ENCODE assay signal across 8 cellular contexts in genomic region chr11:46348566-46348981, GRCh38. TPM values are rescaled to one million over a fixed set of nuclear protein-coding genes. Genes with fewer than 3 reads are reported as not detected.
DNase-seq lines count a peak whose midpoint lies in the region; ATAC-seq and TF ChIP-seq lines count a peak whose summit lies in the region.

No MANE protein-coding gene starts in this region.

- peaks cover 0 to 3% of the 10 kb centered on the region in 2 donors for H3K36me3 ChIP-seq in lung (ENCODE audit: control insufficient read depth in 2 of 2, insufficient read depth in 2 of 2, low read length in 2 of 2)
- H3K36me3 ChIP-seq in upper lobe of right lung, result no peaks in the 10 kb centered on the region

- ATAC-seq in lung (ENCODE audit: insufficient read depth, low FRiP score) (no peak), upper lobe of right lung (no peak), GM21367 (IDR thresholded peaks at IDR 0.05; ENCODE audit: unreplicated experiment) (no peak)

- 49 to 53% methylated on average over 9 of the region's 9 CpGs for WGBS in lung, 2 donors

- peak; percentile 37 for DNase-seq in activated naive CD4-positive, alpha-beta T cell treated with Interleukin-2 at 50 U/mL for 16 hours
- no peak for DNase-seq in activated naive CD4-positive, alpha-beta T cell treated with anti-CD3 and anti-CD28 coated beads, Interleukin-2, amount 50 U/mL, for 16 hours
- DNase-seq in astrocyte of the spinal cord (ENCODE audit: low read depth, low spot score) (no peak), lung (ENCODE audit: low spot score) (no peak), upper lobe of right lung (no peak), SIG-M5 (lab: John Stamatoyannopoulos, UW) (no peak), NCI-H510A treated with DMSO at 0.1 percent for 48 hours (lab: John Stamatoyannopoulos, UW) (no peak)

- H3K9me3 ChIP-seq in lung (ENCODE audit: control insufficient read depth in 2 of 2, insufficient read depth in 1 of 2, low read length in 1 of 2) (no peaks in the 10 kb centered on the region), upper lobe of right lung (no peaks in the 10 kb centered on the region)

- in situ Hi-C loops in astrocyte of the spinal cord (cut with HindIII; ENCODE audit: low sequenced_read_pairs), result no loop called here

- H3K27ac ChIP-seq in lung (ENCODE audit: low read depth in 1 of 2, low read length in 1 of 2) (peak overlapping the region in 1 of 2 donors; percentile 76), upper lobe of right lung (peak overlapping the region; percentile 68)

- intact Hi-C loops in upper lobe of right lung (cut with DNase I), result no loop called here

- no peaks in the 10 kb centered on the region for H3K27me3 ChIP-seq in lung (ENCODE audit: control insufficient read depth, insufficient read depth)
- no peaks in the 10 kb centered on the region for H3K27me3 ChIP-seq in upper lobe of right lung

- H3K4me3 ChIP-seq in astrocyte of the spinal cord (ENCODE audit: low read depth, low read length) (peak overlapping the region; percentile 82), lung (peak overlapping the region; percentile 67), upper lobe of right lung (peak overlapping the region; percentile 75)

- H3K4me1 ChIP-seq in lung (ENCODE audit: control insufficient read depth in 2 of 2, insufficient read depth in 2 of 2, low read length in 2 of 2) (peaks cover 4 to 26% of the 10 kb centered on the region in 2 donors), upper lobe of right lung (peaks cover 50% of the 10 kb centered on the region)

- TF ChIP-seq CTCF in astrocyte of the spinal cord (IDR thresholded peaks at IDR 0.05; ENCODE audit: low read depth, low read length) (no peak), lung (IDR thresholded peaks at IDR 0.05; ENCODE audit: control extremely low read depth, extremely low read depth) (no peak), upper lobe of right lung (IDR thresholded peaks at IDR 0.05) (no peak)

RNA-seq across cellular contexts. Expression of gene DGKZ, which starts 1.3 kb away (rescaled TPM):
- 10 to 100 TPM; 33.3 to 63.2 TPM for total RNA-seq in lung
- polyA plus RNA-seq in lung, result 10 to 100 TPM; 42.2 to 46.0 TPM
- 50.4 TPM for total RNA-seq in upper lobe of right lung

RNA-seq across cellular contexts. Expression of gene MDK, which starts 32.9 kb away (rescaled TPM):
- total RNA-seq in lung (100 to 1,000 TPM in 1 of 2 donors, 10 to 100 TPM in 1; 52.1 to 134 TPM), upper lobe of right lung (24.7 TPM)
- polyA plus RNA-seq in lung, result 10 to 100 TPM; 26.9 to 30.9 TPM

RNA-seq across cellular contexts. Expression of gene CHRM4, which starts 43.0 kb away (rescaled TPM):
- total RNA-seq in lung (under 1 TPM in 1 of 2 donors, not detected in 1; 0.28 TPM), upper lobe of right lung (0.35 TPM)
- polyA plus RNA-seq in lung, result under 1 TPM; 0.05 to 0.10 TPM
